8 cellular contexts compared by ENCODE assay signal in the genomic region with DNA sequence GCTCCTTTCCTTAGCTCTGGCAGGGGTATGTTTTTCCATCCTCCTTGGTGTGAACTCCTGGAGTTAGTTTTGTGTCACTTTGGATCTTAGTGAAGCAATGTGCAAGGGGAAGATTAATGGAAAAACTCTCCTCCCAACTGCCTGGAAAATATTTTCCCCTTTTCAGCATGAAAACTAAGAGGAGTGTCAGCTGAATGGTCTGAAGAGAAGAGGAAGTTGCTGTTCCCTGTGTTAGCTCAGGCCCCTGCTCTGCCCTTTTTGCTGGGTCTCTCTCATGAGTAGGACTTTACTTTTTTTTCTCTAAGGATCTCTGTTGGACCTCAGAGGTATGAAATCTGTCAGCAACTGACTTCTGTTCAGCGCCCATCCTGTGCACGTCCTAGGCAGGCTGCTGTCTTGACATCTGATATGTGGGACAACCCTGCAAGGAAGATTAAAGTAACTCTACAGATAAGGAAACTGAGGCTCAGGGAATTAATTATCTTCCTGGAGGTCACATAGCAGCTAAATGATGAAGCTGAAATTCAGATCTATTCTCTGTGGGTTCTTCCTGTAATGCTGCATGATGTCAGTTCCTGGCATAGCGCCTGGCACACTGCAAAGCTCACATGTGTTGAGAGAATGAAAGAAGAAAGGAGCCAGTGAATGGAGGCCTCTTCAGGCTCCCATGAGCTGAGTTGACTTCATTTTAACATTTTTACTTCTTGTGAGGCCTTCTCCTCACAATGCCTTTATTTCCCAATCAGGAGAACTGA.
DNase-seq lines count a peak whose midpoint lies in the region; ATAC-seq, FAIRE-seq and TF ChIP-seq lines count a peak whose summit lies in the region.
"Had no signal": no experiment of that assay in that cellular context is flagged by ENCODE, and none has a peak within 500 bp of the region (broad histone marks: within the 10 kb centered on the region; RNA-seq: fewer than 3 reads in every experiment).

No MANE protein-coding gene starts in this region.

- BruUV-seq in Calu3 (replicated peaks; lab: Mats Ljungman, UMichigan) = no TSS peak

- TF ChIP-seq EP300 in suprapubic skin (IDR thresholded peaks at IDR 0.05) = no peak

- ATAC-seq in GM19023 (IDR thresholded peaks at IDR 0.05; ENCODE audit: unreplicated experiment) = no peak

- no peaks in the 10 kb centered on the region for H3K9me3 ChIP-seq in Loucy (ENCODE audit: insufficient read depth, low read depth, low read length)
- H3K9me3 ChIP-seq in keratinocyte (ENCODE audit: control insufficient read depth, low read depth, low read length) = no peaks in the 10 kb centered on the region
- H3K9me3 ChIP-seq in suprapubic skin = no peaks in the 10 kb centered on the region

- CTCF ChIA-PET in activated naive CD4-positive, alpha-beta T cell treated with anti-CD3 and anti-CD28 coated beads, Interleukin-2, amount 10 ng/mL, durations not matched to agents 7 days and 5 days (lab: Charles Lee) = no interaction called here
- CTCF ChIA-PET in Calu3 (lab: Charles Lee) = interaction anchor here (0.7 kb wide), 1 partner anchor 7 kb away, joined by 3 read pairs; no protein-coding TSS in a partner anchor

- H3K27me3 ChIP-seq in Loucy (ENCODE audit: insufficient read depth, low read length, poor library complexity, severe bottlenecking) = no peaks in the 10 kb centered on the region
- H3K27me3 ChIP-seq in keratinocyte (ENCODE audit: control insufficient read depth, extremely low read depth, insufficient read depth, low read length) = no peaks in the 10 kb centered on the region
- no peaks in the 10 kb centered on the region for H3K27me3 ChIP-seq in suprapubic skin

- H3K36me3 ChIP-seq in Loucy (ENCODE audit: insufficient read depth, low read length) (no peaks in the 10 kb centered on the region), keratinocyte (ENCODE audit: control insufficient read depth in 2 of 2, extremely low read depth in 1 of 2, insufficient read depth in 2 of 2, low read length in 2 of 2) (no peaks in the 10 kb centered on the region), suprapubic skin (no peaks in the 10 kb centered on the region)

- TF ChIP-seq CTCF in Loucy (conservative IDR thresholded peaks at IDR 0.05; ENCODE audit: low read length) = no peak
- no peak for TF ChIP-seq CTCF in keratinocyte (optimal IDR thresholded peaks at IDR 0.05 in 1 of 3, IDR thresholded peaks at IDR 0.05 in 1 of 3, conservative IDR thresholded peaks at IDR 0.05 in 1 of 3; ENCODE audit: extremely low read depth in 1 of 3, insufficient read depth in 2 of 3, low read length in 3 of 3)
- no peak for TF ChIP-seq CTCF in suprapubic skin (IDR thresholded peaks at IDR 0.05)
- no peak for TF ChIP-seq CTCF in Calu3 (IDR thresholded peaks at IDR 0.05; ENCODE audit: unreplicated experiment)

- no peak overlapping the region for H3K9ac ChIP-seq in Loucy (ENCODE audit: low read depth, low read length, poor library complexity, severe bottlenecking)
- H3K9ac ChIP-seq in keratinocyte (ENCODE audit: control insufficient read depth, extremely low read depth, insufficient read depth, low read length) = peak overlapping the region; percentile 39

- no peak overlapping the region for H3K4me2 ChIP-seq in Loucy (ENCODE audit: low read depth, low read length, poor library complexity, severe bottlenecking)
- H3K4me2 ChIP-seq in keratinocyte (ENCODE audit: control insufficient read depth, extremely low read depth, insufficient read depth, low read depth, low read length) = no peak overlapping the region

- H3K4me3 ChIP-seq in Loucy (ENCODE audit: low read length, poor library complexity, severe bottlenecking) = no peak overlapping the region
- no peak overlapping the region for H3K4me3 ChIP-seq in keratinocyte (ENCODE audit: control insufficient read depth in 2 of 3, extremely low read depth in 1 of 3, insufficient read depth in 2 of 3, low read depth in 1 of 3, low read length in 3 of 3)
- no peak overlapping the region for H3K4me3 ChIP-seq in suprapubic skin

- H3K79me2 ChIP-seq in Loucy (ENCODE audit: insufficient read depth, low read length) (no peaks in the 10 kb centered on the region), keratinocyte (ENCODE audit: control insufficient read depth, insufficient read depth, low read length) (no peaks in the 10 kb centered on the region)

- dilution Hi-C loops in keratinocyte (cut with MboI; ENCODE audit: extremely low pct_ligation_motif_present, low sequenced_read_pairs) = no loop called here

- H3K36me3 Mint-ChIP-seq in activated naive CD4-positive, alpha-beta T cell treated with anti-CD3 and anti-CD28 coated beads, Interleukin-2, amount 10 ng/mL, durations not matched to agents 7 days and 5 days = no peaks in the 10 kb centered on the region
- H3K36me3 Mint-ChIP-seq in Calu3 (ENCODE audit: insufficient read depth, unreplicated experiment) = no peaks in the 10 kb centered on the region

- WGBS in suprapubic skin = 80% methylated on average over 3 of the region's 3 CpGs

- H3F3A ChIP-seq in Loucy (ENCODE audit: low read depth) = no peaks in the 10 kb centered on the region

- peak; percentile 59 for FAIRE-seq in keratinocyte (lab: Jason Lieb, UNC)

- no peaks in the 10 kb centered on the region for H3K9me1 ChIP-seq in keratinocyte (ENCODE audit: control insufficient read depth, extremely low read depth, insufficient read depth, low read length)

- no peaks in the 10 kb centered on the region for H3K9me2 ChIP-seq in Loucy (replicated peaks; ENCODE audit: low read depth, low read length)

- H3K27ac Mint-ChIP-seq in activated naive CD4-positive, alpha-beta T cell treated with anti-CD3 and anti-CD28 coated beads, Interleukin-2, amount 10 ng/mL, durations not matched to agents 7 days and 5 days = no peak overlapping the region
- H3K27ac Mint-ChIP-seq in Calu3 (ENCODE audit: unreplicated experiment) = no peak overlapping the region

- no peaks in the 10 kb centered on the region for H3K4me1 ChIP-seq in Loucy (ENCODE audit: insufficient read depth, low read length, poor library complexity, severe bottlenecking)
- H3K4me1 ChIP-seq in keratinocyte (ENCODE audit: control insufficient read depth, extremely low read depth, insufficient read depth, low read length) = peaks cover 66% of the 10 kb centered on the region
- peaks cover 23% of the 10 kb centered on the region for H3K4me1 ChIP-seq in suprapubic skin

- peaks cover 20% of the 10 kb centered on the region for H3K27me3 Mint-ChIP-seq in activated naive CD4-positive, alpha-beta T cell treated with anti-CD3 and anti-CD28 coated beads, Interleukin-2, amount 10 ng/mL, durations not matched to agents 7 days and 5 days
- no peaks in the 10 kb centered on the region for H3K27me3 Mint-ChIP-seq in Calu3 (ENCODE audit: unreplicated experiment)

- intact Hi-C loops in Calu3 (cut with micrococcal nuclease; ENCODE audit: unreplicated experiment) = loop anchor here (5.0 kb wide), 1 partner anchor 37 kb away; no protein-coding TSS in a partner anchor

- H2AFZ ChIP-seq in Loucy (ENCODE audit: low read length) (peak overlapping the region; percentile 56; the same call in 1 of the 2 replicates), keratinocyte (ENCODE audit: control insufficient read depth, low read length) (no peak overlapping the region)

- H3K4me1 Mint-ChIP-seq in activated naive CD4-positive, alpha-beta T cell treated with anti-CD3 and anti-CD28 coated beads, Interleukin-2, amount 10 ng/mL, durations not matched to agents 7 days and 5 days = no peaks in the 10 kb centered on the region
- peaks cover 40% of the 10 kb centered on the region for H3K4me1 Mint-ChIP-seq in Calu3 (ENCODE audit: low read depth, unreplicated experiment)

- H4K20me1 ChIP-seq in Loucy (ENCODE audit: insufficient read depth, low read length, poor library complexity, severe bottlenecking) (no peaks in the 10 kb centered on the region), keratinocyte (ENCODE audit: control insufficient read depth, extremely low read depth, insufficient read depth, low read length) (no peaks in the 10 kb centered on the region)

- no peaks in the 10 kb centered on the region for H3K9me3 Mint-ChIP-seq in activated naive CD4-positive, alpha-beta T cell treated with anti-CD3 and anti-CD28 coated beads, Interleukin-2, amount 10 ng/mL, durations not matched to agents 7 days and 5 days
- no peaks in the 10 kb centered on the region for H3K9me3 Mint-ChIP-seq in Calu3 (ENCODE audit: low read depth, unreplicated experiment)

- H3K4me3 Mint-ChIP-seq in activated naive CD4-positive, alpha-beta T cell treated with anti-CD3 and anti-CD28 coated beads, Interleukin-2, amount 10 ng/mL, durations not matched to agents 7 days and 5 days = no peak overlapping the region
- no peak overlapping the region for H3K4me3 Mint-ChIP-seq in Calu3 (ENCODE audit: low read depth, unreplicated experiment)

- DNase-seq in astrocyte of the hippocampus (ENCODE audit: low read depth, low spot score) (peak; percentile 91), keratinocyte (ENCODE audit: low read depth, low spot score) (no peak), suprapubic skin (ENCODE audit: low spot score in 2 of 2) (peak; percentile 88 to 92), Calu3 (no peak)
- no peak for DNase-seq in activated naive CD4-positive, alpha-beta T cell treated with anti-CD3 and anti-CD28 coated beads, Interleukin-2, amount 10 ng/mL, durations not matched to agents 7 days and 5 days
- DNase-seq: GOT3 had no signal

- H3K27ac ChIP-seq in keratinocyte (ENCODE audit: control insufficient read depth, insufficient read depth, low read length) (peak overlapping the region; percentile 51), suprapubic skin (peak overlapping the region; percentile 64)

- TF ChIP-seq POLR2A in suprapubic skin (IDR thresholded peaks at IDR 0.05) = no peak

Comparison
In these comparisons a context has a peak if more than half of its experiments do, and no peak if none do; other contexts are left out.
1. DNase-seq: peak in astrocyte of the hippocampus (single experiment) and suprapubic skin (2 of 2); none in keratinocyte (single experiment), activated naive CD4-positive, alpha-beta T cell treated with anti-CD3 and anti-CD28 coated beads, Interleukin-2, amount 10 ng/mL, durations not matched to agents 7 days and 5 days (single experiment) and Calu3 (single experiment).